21 cellular contexts compared by ENCODE assay signal in genomic region chr20:60170116-60170515, GRCh38.
DNase-seq lines count a peak whose midpoint lies in the region; ATAC-seq and TF ChIP-seq lines count a peak whose summit lies in the region.
"Had no signal": no experiment of that assay in that cellular context is flagged by ENCODE, and none has a peak within 500 bp of the region (broad histone marks: within the 10 kb centered on the region; RNA-seq: fewer than 3 reads in every experiment).

No MANE protein-coding gene starts in this region.

- no peaks in the 10 kb centered on the region for H3K4me1 ChIP-seq in adrenal gland (replicated peaks in 1 of 2)

- TF ChIP-seq POLR2A in adrenal gland (IDR thresholded peaks at IDR 0.05), result no peak

- peak overlapping the region; percentile 13 for H3K27ac ChIP-seq in KOPT-K1 (ENCODE audit: low read depth, low read length, poor library complexity, severe bottlenecking)
- no peak overlapping the region for H3K27ac ChIP-seq in adrenal gland
- H3K27ac ChIP-seq: C4-2B had no signal

- H3K27me3 ChIP-seq in adrenal gland, result no peaks in the 10 kb centered on the region

- peak; percentile 76 for ATAC-seq in left colon
- ATAC-seq in HG03354 (IDR thresholded peaks at IDR 0.05; ENCODE audit: poor library complexity, severe bottlenecking, unreplicated experiment), result no peak
- ATAC-seq: Panc1, Right ventricle myocardium inferior had no signal

- no peak for TF ChIP-seq CTCF in adrenal gland (IDR thresholded peaks at IDR 0.05)

- 65 to 85% (median 78%) methylated on average over 3 of the region's 3 CpGs for WGBS in adrenal gland, 4 donors

- DNase-seq in CMK (ENCODE audit: low read depth) (peak; percentile 58), OCI-M1 (lab: John Stamatoyannopoulos, UW) (peak; percentile 36), left colon (no peak), adrenal gland (no peak)
- no peak for DNase-seq in activated CD4-positive, CD25-positive, alpha-beta regulatory T cell treated with anti-CD3 and anti-CD28 coated beads, Interleukin-2, amount 50 U/mL, for 72 hours
- DNase-seq: COR-L47, EL, HFFc6, KG1, MG63, NCI-H1417, NCI-H2029, NCI-H2171 treated with DMSO at 0.1 percent for 48 hours, NCI-H510A, NCI-H774, SK-N-SH had no signal

- H3K4me3 ChIP-seq in adrenal gland, result no peak overlapping the region
- H3K4me3 ChIP-seq: MG63 had no signal

- intact Hi-C loops in left colon (cut with DNase I, micrococcal nuclease) (no loop called here), adrenal gland (cut with DNase I) (no loop called here)

- H3K9me3 ChIP-seq in KOPT-K1 (ENCODE audit: insufficient read depth, low read length, poor library complexity, severe bottlenecking) (peaks cover 23% of the 10 kb centered on the region), adrenal gland (replicated peaks in 1 of 3) (no peaks in the 10 kb centered on the region)
- H3K9me3 ChIP-seq: MG63, SK-N-SH had no signal

- H3K36me3 ChIP-seq in KOPT-K1 (ENCODE audit: insufficient read depth, low read length) (peaks cover 48% of the 10 kb centered on the region), adrenal gland (replicated peaks in 1 of 2) (no peaks in the 10 kb centered on the region)
- H3K36me3 ChIP-seq: MG63 had no signal

Comparison
In these comparisons a context has a peak if more than half of its experiments do, and no peak if none do; other contexts are left out.
1. DNase-seq: peak in CMK (single experiment) and OCI-M1 (single experiment); none in left colon (0 of 2), activated CD4-positive, CD25-positive, alpha-beta regulatory T cell treated with anti-CD3 and anti-CD28 coated beads, Interleukin-2, amount 50 U/mL, for 72 hours (single experiment) and adrenal gland (0 of 7).